ENCODE assay signal across 27 cellular contexts in genomic region chr12:54565658-54566552, GRCh38. TPM values are rescaled to one million over a fixed set of nuclear protein-coding genes. Genes with fewer than 3 reads are reported as not detected.
DNase-seq lines count a peak whose midpoint lies in the region; ATAC-seq, FAIRE-seq and TF ChIP-seq lines count a peak whose summit lies in the region.
"Had no signal": no experiment of that assay in that cellular context is flagged by ENCODE, and none has a peak within 500 bp of the region (broad histone marks: within the 10 kb centered on the region; RNA-seq: fewer than 3 reads in every experiment).

No MANE protein-coding gene starts in this region.

- H3K9me3 ChIP-seq in astrocyte (ENCODE audit: insufficient read depth, low read depth, low read length) (no peaks in the 10 kb centered on the region), ovary (no peaks in the 10 kb centered on the region), transverse colon (no peaks in the 10 kb centered on the region)
- H3K9me3 ChIP-seq: HAP-1, right lobe of liver had no signal

- H3K4me3 Mint-ChIP-seq in GM23338 (peak overlapping the region; percentile 44), astrocyte (ENCODE audit: unreplicated experiment) (no peak overlapping the region)
- H3K4me3 Mint-ChIP-seq: activated CD8-positive, alpha-beta T cell treated with anti-CD3 and anti-CD28 coated beads for 36 hours; CD14-positive monocyte; dendritic cell treated with granulocyte-macrophage colony-stimulating factor and Interleukin-4, amounts not matched to agents 40 ng/mL and 50 ng/mL, for 4 days had no signal

- peaks cover 8% of the 10 kb centered on the region; the same call in 1 of the 2 replicates for H4K20me1 ChIP-seq in GM23338 (replicated peaks; ENCODE audit: insufficient read depth)
- H4K20me1 ChIP-seq in astrocyte (ENCODE audit: insufficient read depth, low read length), result no peaks in the 10 kb centered on the region

- in situ Hi-C loops in transverse colon (cut with MboI; ENCODE audit: low pct_ligation_motif_present in 1 of 4, low pct_unique_long_range_greater_than_20kb in 1 of 4, low sequenced_read_pairs in 3 of 4), result no loop called here
- in situ Hi-C loops in brain microvascular endothelial cell (cut with HindIII; ENCODE audit: low pct_ligation_motif_present, low sequenced_read_pairs), result no loop called here

- H3K4me2 ChIP-seq in GM23338 (peak overlapping the region; percentile 65), astrocyte (ENCODE audit: low read length) (peak overlapping the region; percentile 60)

- WGBS in ovary, 3 donors, result 22 to 36% (median 23%) methylated on average over 8 of the region's 8 CpGs
- 58 to 63% methylated on average over 4 to 8 of the region's 8 CpGs for WGBS in transverse colon (ENCODE audit: low coverage in 1 of 2), 2 donors

- peaks cover 21% of the 10 kb centered on the region; the same call in 1 of the 2 replicates for H3F3A ChIP-seq in GM23338 (replicated peaks; ENCODE audit: low read depth)

- H3K4me3 ChIP-seq in GM23338 (peak overlapping the region; percentile 9), astrocyte (ENCODE audit: insufficient read depth, low read depth, low read length) (no peak overlapping the region), ovary (no peak overlapping the region), transverse colon (no peak overlapping the region), brain microvascular endothelial cell (ENCODE audit: low read depth, low read length) (no peak overlapping the region)
- H3K4me3 ChIP-seq: HAP-1, lung, right lobe of liver had no signal

- H3K27ac ChIP-seq in GM23338 (ENCODE audit: low read depth) (no peak overlapping the region), astrocyte (ENCODE audit: low read depth, low read length) (no peak overlapping the region), ovary (peak overlapping the region; percentile 8 to 45), transverse colon (no peak overlapping the region), brain microvascular endothelial cell (no peak overlapping the region)
- H3K27ac ChIP-seq: right lobe of liver had no signal

- peak overlapping the region; percentile 14 for H3K9ac ChIP-seq in astrocyte (ENCODE audit: low read length)

- intact Hi-C loops in ovary (cut with DNase I) (no loop called here), transverse colon (cut with DNase I; ENCODE audit: low total_unique reads) (no loop called here)

- TF ChIP-seq CTCF in GM23338 (conservative IDR thresholded peaks at IDR 0.05; ENCODE audit: low read depth in 2 of 2) (no peak), astrocyte (IDR thresholded peaks at IDR 0.05; ENCODE audit: insufficient read depth, low read depth, low read length) (no peak), ovary (IDR thresholded peaks at IDR 0.05) (no peak), transverse colon (IDR thresholded peaks at IDR 0.05) (no peak), brain microvascular endothelial cell (IDR thresholded peaks at IDR 0.05; ENCODE audit: low read depth, low read length, missing control alignments) (no peak)

- H3K27me3 ChIP-seq in GM23338 (ENCODE audit: insufficient read depth), result peaks cover 58% of the 10 kb centered on the region
- H3K27me3 ChIP-seq in astrocyte (ENCODE audit: insufficient read depth, low read length), result peaks cover 11% of the 10 kb centered on the region
- no peaks in the 10 kb centered on the region for H3K27me3 ChIP-seq in ovary
- no peaks in the 10 kb centered on the region for H3K27me3 ChIP-seq in transverse colon
- no peaks in the 10 kb centered on the region for H3K27me3 ChIP-seq in brain microvascular endothelial cell (replicated peaks)
- H3K27me3 ChIP-seq: right lobe of liver had no signal

- H3K9me2 ChIP-seq in GM23338 (ENCODE audit: insufficient read depth), result no peaks in the 10 kb centered on the region

- FAIRE-seq in astrocyte (lab: Jason Lieb, UNC), result no peak
- FAIRE-seq: G401.6, GM18507 had no signal

- H3K36me3 Mint-ChIP-seq in GM23338 (ENCODE audit: low read depth) (no peaks in the 10 kb centered on the region; the same call in 2 of the 3 replicates), astrocyte (ENCODE audit: low read depth, unreplicated experiment) (peaks cover 3% of the 10 kb centered on the region)

- H2AFZ ChIP-seq in GM23338 (0 out of 2 replicates have a peak overlapping the region, but pooled peaks have one; percentile 60), astrocyte (ENCODE audit: low read depth, low read length) (peak overlapping the region; percentile 70)

- no peaks in the 10 kb centered on the region for H3K79me2 ChIP-seq in GM23338 (replicated peaks; ENCODE audit: insufficient read depth)
- no peaks in the 10 kb centered on the region for H3K79me2 ChIP-seq in astrocyte (ENCODE audit: insufficient read depth, low read length)

- H3K4me1 Mint-ChIP-seq in GM23338 (peaks cover 50% of the 10 kb centered on the region), astrocyte (ENCODE audit: low read depth, unreplicated experiment) (peaks cover 12% of the 10 kb centered on the region)

- no peaks in the 10 kb centered on the region for H3K9me3 Mint-ChIP-seq in GM23338
- H3K9me3 Mint-ChIP-seq in astrocyte (ENCODE audit: unreplicated experiment), result peaks cover 2% of the 10 kb centered on the region
- H3K9me3 Mint-ChIP-seq: activated CD8-positive, alpha-beta T cell treated with anti-CD3 and anti-CD28 coated beads for 36 hours; dendritic cell treated with granulocyte-macrophage colony-stimulating factor and Interleukin-4, amounts not matched to agents 40 ng/mL and 50 ng/mL, for 4 days had no signal

- DNase-seq in GM23338 (ENCODE audit: low spot score) (peak; percentile 79), astrocyte (ENCODE audit: low read depth) (no peak), iPS-NIHi11 (ENCODE audit: low spot score) (peak; percentile 33), ovary (no peak), transverse colon (no peak), dedifferentiated amniotic fluid mesenchymal stem cell (ENCODE audit: extremely low spot score) (no peak), brain microvascular endothelial cell (no peak)
- DNase-seq: activated CD8-positive, alpha-beta T cell treated with anti-CD3 and anti-CD28 coated beads for 36 hours; activated gamma-delta T cell treated with Interleukin-2 at 50 U/mL for 16 hours; activated T-cell treated with anti-CD3 and anti-CD28 coated beads for 4 hours; MV-4-11; NCI-H1694; NCI-H2171 treated with DMSO at 0.1 percent for 48 hours; NCI-H526 treated with DMSO at 0.1 percent for 48 hours; right lobe of liver; stimulated activated CD4-positive, alpha-beta T cell treated with anti-CD3 and anti-CD28 coated beads, Interleukin-15, amount 100 ng/mL, for 24 hours; T1000 had no signal

- peaks cover 49% of the 10 kb centered on the region for H3K27me3 Mint-ChIP-seq in GM23338 (ENCODE audit: insufficient read depth, low read depth, poor library complexity)
- peaks cover 40% of the 10 kb centered on the region for H3K27me3 Mint-ChIP-seq in astrocyte (ENCODE audit: low read depth, unreplicated experiment)
- H3K27me3 Mint-ChIP-seq: activated CD8-positive, alpha-beta T cell treated with anti-CD3 and anti-CD28 coated beads for 36 hours; dendritic cell treated with granulocyte-macrophage colony-stimulating factor and Interleukin-4, amounts not matched to agents 40 ng/mL and 50 ng/mL, for 4 days had no signal

- TF ChIP-seq POLR2A in ovary (IDR thresholded peaks at IDR 0.05) (no peak), transverse colon (IDR thresholded peaks at IDR 0.05) (no peak)

- peaks cover 42% of the 10 kb centered on the region for H3K4me1 ChIP-seq in GM23338 (ENCODE audit: insufficient read depth)
- no peaks in the 10 kb centered on the region for H3K4me1 ChIP-seq in astrocyte (ENCODE audit: insufficient read depth, low read length)
- peaks cover 8% of the 10 kb centered on the region for H3K4me1 ChIP-seq in ovary (ENCODE audit: insufficient read depth)
- H3K4me1 ChIP-seq in transverse colon, result peaks cover 0 to 10% (median 0%) of the 10 kb centered on the region in 4 donors
- H3K4me1 ChIP-seq: right lobe of liver had no signal

- peak; percentile 61 for ATAC-seq in GM23338
- ATAC-seq in HG02973 (IDR thresholded peaks at IDR 0.05; ENCODE audit: unreplicated experiment), result no peak
- ATAC-seq: activated CD8-positive, alpha-beta T cell treated with anti-CD3 and anti-CD28 coated beads for 36 hours; right lobe of liver had no signal

- TF ChIP-seq EP300 in ovary (IDR thresholded peaks at IDR 0.05), result no peak
- TF ChIP-seq EP300 in transverse colon (IDR thresholded peaks at IDR 0.05; ENCODE audit: low read depth), result no peak

- peak overlapping the region; percentile 59 for H3K27ac Mint-ChIP-seq in GM23338
- H3K27ac Mint-ChIP-seq in astrocyte (ENCODE audit: unreplicated experiment), result peak overlapping the region; percentile 59
- H3K27ac Mint-ChIP-seq: activated CD8-positive, alpha-beta T cell treated with anti-CD3 and anti-CD28 coated beads for 36 hours had no signal

- H3K36me3 ChIP-seq in GM23338 (ENCODE audit: insufficient read depth) (no peaks in the 10 kb centered on the region), astrocyte (ENCODE audit: insufficient read depth, low read length) (no peaks in the 10 kb centered on the region), ovary (no peaks in the 10 kb centered on the region), transverse colon (no peaks in the 10 kb centered on the region), brain microvascular endothelial cell (replicated peaks) (no peaks in the 10 kb centered on the region)
- H3K36me3 ChIP-seq: HAP-1, right lobe of liver had no signal

TF ChIP-seq in GM23338, 12 proteins besides CTCF, POLR2A, EP300 and RAD21:
- TF ChIP-seq EZH2phosphoT487 (IDR thresholded peaks at IDR 0.05; ENCODE audit: unreplicated experiment) (no peak), ZNF114 (CRISPR knock-in tag; IDR thresholded peaks at IDR 0.05) (no peak), NANOG (IDR thresholded peaks at IDR 0.05; ENCODE audit: borderline replicate concordance) (no peak), POLR2AphosphoS5 (IDR thresholded peaks at IDR 0.05; ENCODE audit: low read depth) (no peak), STAT1 (IDR thresholded peaks at IDR 0.05; ENCODE audit: unreplicated experiment) (no peak), ZNF331 (CRISPR knock-in tag; IDR thresholded peaks at IDR 0.05; ENCODE audit: low read depth) (no peak)

RNA-seq across cellular contexts. Expression of gene PDE1B, which starts 16.5 kb away (rescaled TPM):
- total RNA-seq in GM23338 (2014; rRNA removed; shearing (Covaris generic)), result 0.59 and 2.2 TPM in 2 replicates
- polyA plus RNA-seq in GM23338 (2016; fragmentation: Nextera tagmentation; extraction: Ambion mirVana) (0.28 and 0.52 TPM in 2 replicates), ovary (10 to 100 TPM; 19.2 to 35.4 TPM)
- total RNA-seq in astrocyte (0.22 and 0.82 TPM in 2 replicates), ovary (10 to 100 TPM; 12.5 to 33.3 (median 22.7) TPM), transverse colon (1 to 10 TPM; 1.2 to 4.0 (median 2.6) TPM)
- total RNA-seq: HT-29, osteocyte had no signal
- polyA plus RNA-seq: AG04450 had no signal

RNA-seq across cellular contexts. Expression of gene PPP1R1A, which starts 22.6 kb away (rescaled TPM):
- 7.6 and 8.4 TPM in 2 replicates for total RNA-seq in GM23338 (2014; rRNA removed; shearing (Covaris generic))
- polyA plus RNA-seq in GM23338 (2016; fragmentation: Nextera tagmentation; extraction: Ambion mirVana) (26.6 and 26.9 TPM in 2 replicates), ovary (1 to 10 TPM; 6.2 to 6.6 TPM)
- total RNA-seq in astrocyte (0.52 and 0.58 TPM in 2 replicates), ovary (10 to 100 TPM in 2 of 7 donors, 1 to 10 TPM in 5; 2.0 to 25.2 (median 6.0) TPM), transverse colon (10 to 100 TPM in 1 of 4 donors, 1 to 10 TPM in 3; 3.3 to 67.0 (median 4.0) TPM)
- total RNA-seq: activated CD8-positive, alpha-beta T cell treated with anti-CD3 and anti-CD28 coated beads for 36 hours; HT-29; osteocyte had no signal
- polyA plus RNA-seq: AG04450, CD14-positive monocyte had no signal

Comparison
In these comparisons a context has a peak if more than half of its experiments do, and no peak if none do; other contexts are left out.
1. DNase-seq: peak in GM23338 (single experiment) and iPS-NIHi11 (single experiment); none in astrocyte (single experiment), ovary (0 of 5), transverse colon (single experiment), dedifferentiated amniotic fluid mesenchymal stem cell (single experiment) and brain microvascular endothelial cell (single experiment).
2. H3K27ac ChIP-seq: peak in ovary (2 of 2); none in GM23338 (single experiment), astrocyte (single experiment), transverse colon (0 of 4) and brain microvascular endothelial cell (single experiment).